28 cellular contexts compared by ENCODE assay signal in the genomic region with DNA sequence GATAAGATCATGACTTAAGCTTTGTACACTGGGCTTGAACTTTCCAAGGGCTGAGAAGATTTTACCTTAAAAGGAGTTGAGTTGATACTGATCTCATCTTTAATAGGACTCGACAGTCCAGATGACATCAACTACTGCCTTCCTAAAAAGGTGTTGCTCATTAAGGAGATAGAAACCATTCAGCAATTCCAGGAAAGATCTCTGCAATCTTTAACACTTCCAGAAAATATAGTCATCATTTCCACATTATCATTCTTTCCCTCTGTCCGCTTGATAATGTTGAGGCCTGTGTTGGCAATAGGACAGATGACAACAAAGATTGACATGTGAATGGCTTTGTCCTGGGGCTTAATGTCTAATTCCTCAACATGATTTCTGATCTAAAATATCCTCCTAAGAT.
"Had no signal": no experiment of that assay in that cellular context is flagged by ENCODE, and none has a peak within 500 bp of the region (broad histone marks: within the 10 kb centered on the region; RNA-seq: fewer than 3 reads in every experiment).

No MANE protein-coding gene starts in this region.

- H3K9me3 Mint-ChIP-seq: effector memory CD8-positive, alpha-beta T cell; endodermal cell had no signal

- H3K27ac Mint-ChIP-seq: dendritic cell treated with granulocyte-macrophage colony-stimulating factor and Interleukin-4, amounts not matched to agents 40 ng/mL and 50 ng/mL, for 4 days; effector memory CD8-positive, alpha-beta T cell; endodermal cell had no signal

- H3K4me1 ChIP-seq: colonic mucosa, foreskin keratinocyte, gastroesophageal sphincter had no signal

- H3K27me3 Mint-ChIP-seq: dendritic cell treated with granulocyte-macrophage colony-stimulating factor and Interleukin-4, amounts not matched to agents 40 ng/mL and 50 ng/mL, for 4 days had no signal

- H3K27me3 ChIP-seq: colonic mucosa, esophagus muscularis mucosa, esophagus squamous epithelium, gastrocnemius medialis, gastroesophageal sphincter, heart left ventricle, heart right ventricle had no signal

- FAIRE-seq: colon, endometrium, endothelial cell of umbilical vein, frontal cortex had no signal

- ATAC-seq: effector memory CD8-positive, alpha-beta T cell; esophagus mucosa; foreskin keratinocyte; gastroesophageal sphincter had no signal

- DNase-seq: colonic mucosa; cortex of kidney; dermis blood vessel endothelial cell; dorsolateral prefrontal cortex; effector CD4-positive, alpha-beta T cell; effector CD8-positive, alpha-beta T cell; effector memory CD4-positive, alpha-beta T cell; effector memory CD8-positive, alpha-beta T cell; endodermal cell; erythroblast; esophagus squamous epithelium; foreskin fibroblast; foreskin keratinocyte; foreskin melanocyte; gastrocnemius medialis; glutamatergic neuron; head of caudate nucleus; heart left ventricle; heart right ventricle had no signal

- H3K36me3 ChIP-seq: colonic mucosa, esophagus muscularis mucosa, esophagus squamous epithelium, gastrocnemius medialis, gastroesophageal sphincter, heart left ventricle, heart right ventricle had no signal

- H3K4me3 Mint-ChIP-seq: dendritic cell treated with granulocyte-macrophage colony-stimulating factor and Interleukin-4, amounts not matched to agents 40 ng/mL and 50 ng/mL, for 4 days; effector memory CD8-positive, alpha-beta T cell; endodermal cell had no signal

- H3K27ac ChIP-seq: colonic mucosa, coronary artery, dorsolateral prefrontal cortex, esophagus muscularis mucosa, esophagus squamous epithelium, foreskin keratinocyte, gastrocnemius medialis, gastroesophageal sphincter, heart left ventricle had no signal

- H3K4me3 ChIP-seq: colonic mucosa, coronary artery, dorsolateral prefrontal cortex, esophagus muscularis mucosa, esophagus squamous epithelium, gastrocnemius medialis, gastroesophageal sphincter, heart left ventricle, heart right ventricle had no signal

- H3K9me3 ChIP-seq: colonic mucosa, esophagus muscularis mucosa, esophagus squamous epithelium, gastrocnemius medialis, gastroesophageal sphincter, heart left ventricle, heart right ventricle had no signal
